In genomic region chr17:68519911-68520310, GRCh38 we compare ENCODE assay signal across 1 cellular context.
TF ChIP-seq lines count a peak whose summit lies in the region.

No MANE protein-coding gene starts in this region.

TF ChIP-seq in A549, 52 proteins besides CTCF, POLR2A, EP300 and RAD21 (continued from another document):
- TF ChIP-seq NPAS2 (CRISPR knock-in tag; IDR thresholded peaks at IDR 0.05; ENCODE audit: borderline replicate concordance), result no peak
- TF ChIP-seq EHMT2 (IDR thresholded peaks at IDR 0.05; ENCODE audit: low read depth), result no peak
- no peak for TF ChIP-seq ZNF302 (CRISPR knock-in tag; IDR thresholded peaks at IDR 0.05)
- no peak for TF ChIP-seq KDM5A (IDR thresholded peaks at IDR 0.05)
- TF ChIP-seq CEBPB (IDR thresholded peaks at IDR 0.05), result no peak
- no peak for TF ChIP-seq CHD4 (IDR thresholded peaks at IDR 0.05; ENCODE audit: borderline replicate concordance)
- no peak for TF ChIP-seq ATOH8 (CRISPR knock-in tag; IDR thresholded peaks at IDR 0.05; ENCODE audit: low read depth)
- TF ChIP-seq NFE2L2 (conservative IDR thresholded peaks at IDR 0.05; ENCODE audit: low read length), result no peak
- TF ChIP-seq MAX (IDR thresholded peaks at IDR 0.05), result no peak
